2 cellular contexts compared by ENCODE assay signal in the genomic region with DNA sequence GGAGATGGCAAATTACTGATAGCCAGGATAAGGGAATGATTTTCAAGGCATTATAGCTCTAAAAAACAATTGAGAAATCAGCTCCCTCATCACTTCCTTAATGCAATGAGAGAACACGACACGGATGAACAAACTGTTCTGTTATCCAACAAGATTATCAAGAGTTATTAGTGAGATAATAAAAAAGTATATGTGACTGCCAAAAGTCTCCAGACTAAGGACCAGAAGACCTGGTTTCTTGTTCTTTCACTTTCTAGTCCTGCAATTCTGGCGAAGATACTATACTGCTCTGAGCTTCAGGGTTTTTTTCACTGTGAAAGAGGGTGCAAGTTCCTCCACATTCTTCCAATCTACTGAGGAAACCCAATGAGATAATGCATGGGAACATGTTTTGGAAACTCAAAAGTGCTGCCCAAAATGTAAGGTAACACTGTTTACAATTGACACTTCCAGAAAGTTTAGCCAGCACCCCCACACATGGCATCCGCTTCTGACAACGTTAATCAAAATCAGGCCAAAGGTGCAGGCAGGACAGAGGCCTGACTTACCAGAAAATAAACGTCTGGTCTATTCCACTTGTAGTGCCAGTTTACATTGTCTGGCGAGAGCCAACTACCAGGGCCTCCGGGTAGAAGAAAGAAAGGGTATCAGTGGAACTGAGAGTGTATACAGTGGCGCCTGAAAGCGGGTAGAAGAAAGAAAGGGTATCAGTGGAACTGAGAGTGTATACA.
TF ChIP-seq lines count a peak whose summit lies in the region.

No MANE protein-coding gene starts in this region.

TF ChIP-seq in A549, 52 proteins besides CTCF, POLR2A, EP300 and RAD21 (continued from another document):
- TF ChIP-seq, protein P1, sequence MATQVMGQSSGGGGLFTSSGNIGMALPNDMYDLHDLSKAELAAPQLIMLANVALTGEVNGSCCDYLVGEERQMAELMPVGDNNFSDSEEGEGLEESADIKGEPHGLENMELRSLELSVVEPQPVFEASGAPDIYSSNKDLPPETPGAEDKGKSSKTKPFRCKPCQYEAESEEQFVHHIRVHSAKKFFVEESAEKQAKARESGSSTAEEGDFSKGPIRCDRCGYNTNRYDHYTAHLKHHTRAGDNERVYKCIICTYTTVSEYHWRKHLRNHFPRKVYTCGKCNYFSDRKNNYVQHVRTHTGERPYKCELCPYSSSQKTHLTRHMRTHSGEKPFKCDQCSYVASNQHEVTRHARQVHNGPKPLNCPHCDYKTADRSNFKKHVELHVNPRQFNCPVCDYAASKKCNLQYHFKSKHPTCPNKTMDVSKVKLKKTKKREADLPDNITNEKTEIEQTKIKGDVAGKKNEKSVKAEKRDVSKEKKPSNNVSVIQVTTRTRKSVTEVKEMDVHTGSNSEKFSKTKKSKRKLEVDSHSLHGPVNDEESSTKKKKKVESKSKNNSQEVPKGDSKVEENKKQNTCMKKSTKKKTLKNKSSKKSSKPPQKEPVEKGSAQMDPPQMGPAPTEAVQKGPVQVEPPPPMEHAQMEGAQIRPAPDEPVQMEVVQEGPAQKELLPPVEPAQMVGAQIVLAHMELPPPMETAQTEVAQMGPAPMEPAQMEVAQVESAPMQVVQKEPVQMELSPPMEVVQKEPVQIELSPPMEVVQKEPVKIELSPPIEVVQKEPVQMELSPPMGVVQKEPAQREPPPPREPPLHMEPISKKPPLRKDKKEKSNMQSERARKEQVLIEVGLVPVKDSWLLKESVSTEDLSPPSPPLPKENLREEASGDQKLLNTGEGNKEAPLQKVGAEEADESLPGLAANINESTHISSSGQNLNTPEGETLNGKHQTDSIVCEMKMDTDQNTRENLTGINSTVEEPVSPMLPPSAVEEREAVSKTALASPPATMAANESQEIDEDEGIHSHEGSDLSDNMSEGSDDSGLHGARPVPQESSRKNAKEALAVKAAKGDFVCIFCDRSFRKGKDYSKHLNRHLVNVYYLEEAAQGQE (IDR thresholded peaks at IDR 0.05) = no peak
- TF ChIP-seq EHF (CRISPR knock-in tag; IDR thresholded peaks at IDR 0.05) (no peak), POLR2AphosphoS2 (conservative IDR thresholded peaks at IDR 0.05; ENCODE audit: low read length) (no peak), ZFP36 (IDR thresholded peaks at IDR 0.05; ENCODE audit: borderline replicate concordance, partially characterized antibody) (no peak), ESRRA (IDR thresholded peaks at IDR 0.05; ENCODE audit: borderline replicate concordance, low read length) (no peak)
TF ChIP-seq in A549: peak in this region for 0.

TF ChIP-seq in GM12878, 131 proteins besides CTCF, POLR2A, EP300 and RAD21 (continued from another document):
- TF ChIP-seq, protein P2, sequence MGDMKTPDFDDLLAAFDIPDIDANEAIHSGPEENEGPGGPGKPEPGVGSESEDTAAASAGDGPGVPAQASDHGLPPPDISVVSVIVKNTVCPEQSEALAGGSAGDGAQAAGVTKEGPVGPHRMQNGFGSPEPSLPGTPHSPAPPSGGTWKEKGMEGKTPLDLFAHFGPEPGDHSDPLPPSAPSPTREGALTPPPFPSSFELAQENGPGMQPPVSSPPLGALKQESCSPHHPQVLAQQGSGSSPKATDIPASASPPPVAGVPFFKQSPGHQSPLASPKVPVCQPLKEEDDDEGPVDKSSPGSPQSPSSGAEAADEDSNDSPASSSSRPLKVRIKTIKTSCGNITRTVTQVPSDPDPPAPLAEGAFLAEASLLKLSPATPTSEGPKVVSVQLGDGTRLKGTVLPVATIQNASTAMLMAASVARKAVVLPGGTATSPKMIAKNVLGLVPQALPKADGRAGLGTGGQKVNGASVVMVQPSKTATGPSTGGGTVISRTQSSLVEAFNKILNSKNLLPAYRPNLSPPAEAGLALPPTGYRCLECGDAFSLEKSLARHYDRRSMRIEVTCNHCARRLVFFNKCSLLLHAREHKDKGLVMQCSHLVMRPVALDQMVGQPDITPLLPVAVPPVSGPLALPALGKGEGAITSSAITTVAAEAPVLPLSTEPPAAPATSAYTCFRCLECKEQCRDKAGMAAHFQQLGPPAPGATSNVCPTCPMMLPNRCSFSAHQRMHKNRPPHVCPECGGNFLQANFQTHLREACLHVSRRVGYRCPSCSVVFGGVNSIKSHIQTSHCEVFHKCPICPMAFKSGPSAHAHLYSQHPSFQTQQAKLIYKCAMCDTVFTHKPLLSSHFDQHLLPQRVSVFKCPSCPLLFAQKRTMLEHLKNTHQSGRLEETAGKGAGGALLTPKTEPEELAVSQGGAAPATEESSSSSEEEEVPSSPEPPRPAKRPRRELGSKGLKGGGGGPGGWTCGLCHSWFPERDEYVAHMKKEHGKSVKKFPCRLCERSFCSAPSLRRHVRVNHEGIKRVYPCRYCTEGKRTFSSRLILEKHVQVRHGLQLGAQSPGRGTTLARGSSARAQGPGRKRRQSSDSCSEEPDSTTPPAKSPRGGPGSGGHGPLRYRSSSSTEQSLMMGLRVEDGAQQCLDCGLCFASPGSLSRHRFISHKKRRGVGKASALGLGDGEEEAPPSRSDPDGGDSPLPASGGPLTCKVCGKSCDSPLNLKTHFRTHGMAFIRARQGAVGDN (IDR thresholded peaks at IDR 0.05) = 0 out of 2 replicates have a peak, but pooled peaks have one; percentile 38
- TF ChIP-seq MTA3 (IDR thresholded peaks at IDR 0.05; ENCODE audit: borderline replicate concordance, low read length) = 0 out of 2 replicates have a peak, but pooled peaks have one; percentile 33
- TF ChIP-seq, protein P3, sequence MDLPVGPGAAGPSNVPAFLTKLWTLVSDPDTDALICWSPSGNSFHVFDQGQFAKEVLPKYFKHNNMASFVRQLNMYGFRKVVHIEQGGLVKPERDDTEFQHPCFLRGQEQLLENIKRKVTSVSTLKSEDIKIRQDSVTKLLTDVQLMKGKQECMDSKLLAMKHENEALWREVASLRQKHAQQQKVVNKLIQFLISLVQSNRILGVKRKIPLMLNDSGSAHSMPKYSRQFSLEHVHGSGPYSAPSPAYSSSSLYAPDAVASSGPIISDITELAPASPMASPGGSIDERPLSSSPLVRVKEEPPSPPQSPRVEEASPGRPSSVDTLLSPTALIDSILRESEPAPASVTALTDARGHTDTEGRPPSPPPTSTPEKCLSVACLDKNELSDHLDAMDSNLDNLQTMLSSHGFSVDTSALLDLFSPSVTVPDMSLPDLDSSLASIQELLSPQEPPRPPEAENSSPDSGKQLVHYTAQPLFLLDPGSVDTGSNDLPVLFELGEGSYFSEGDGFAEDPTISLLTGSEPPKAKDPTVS (IDR thresholded peaks at IDR 0.05; ENCODE audit: low read depth, low read length) = no peak
TF ChIP-seq in GM12878: peak in this region for 2.
